Comparison of ENCODE assay signal across 11 cellular contexts in genomic region chr10:11898372-11899066, GRCh38.
DNase-seq lines count a peak whose midpoint lies in the region; ATAC-seq and TF ChIP-seq lines count a peak whose summit lies in the region.
"Had no signal": no experiment of that assay in that cellular context is flagged by ENCODE, and none has a peak within 500 bp of the region (broad histone marks: within the 10 kb centered on the region; RNA-seq: fewer than 3 reads in every experiment).

No MANE protein-coding gene starts in this region.

- no peak overlapping the region for H3K4me2 ChIP-seq in SK-N-SH

- H3K9me3 Mint-ChIP-seq in progenitor cell of endocrine pancreas (ENCODE audit: low read depth), result no peaks in the 10 kb centered on the region
- H3K9me3 Mint-ChIP-seq: natural killer cell treated with Interleukin-12 subunit alpha and Interleukin-12 subunit beta and Interleukin-15 and Interleukin-18, amount 100 ng/mL, for 72 hours had no signal

- no peak overlapping the region for H3K4me3 Mint-ChIP-seq in progenitor cell of endocrine pancreas (ENCODE audit: low read depth)
- H3K4me3 Mint-ChIP-seq: brain; natural killer cell treated with Interleukin-12 subunit alpha and Interleukin-12 subunit beta and Interleukin-15 and Interleukin-18, amount 100 ng/mL, for 72 hours had no signal

- H3F3A ChIP-seq in SK-N-SH (replicated peaks; ENCODE audit: insufficient read depth), result no peaks in the 10 kb centered on the region

- H3K27me3 Mint-ChIP-seq in progenitor cell of endocrine pancreas, result no peaks in the 10 kb centered on the region
- H3K27me3 Mint-ChIP-seq: brain had no signal

- TF ChIP-seq EP300 in SK-N-SH (IDR thresholded peaks at IDR 0.05; ENCODE audit: borderline replicate concordance in 1 of 2, low read depth in 1 of 2, low read length in 1 of 2), result no peak

- H3K4me1 ChIP-seq in SK-N-SH (ENCODE audit: control insufficient read depth in 1 of 2, insufficient read depth in 2 of 2, low read depth in 1 of 2, low read length in 1 of 2), result peaks cover 0 to 3% of the 10 kb centered on the region in 2 experiments; a peak in 1 of 4 replicates
- peaks cover 14% of the 10 kb centered on the region for H3K4me1 ChIP-seq in foreskin keratinocyte
- H3K4me1 ChIP-seq: SJSA1 had no signal

- peak; percentile 89 for ATAC-seq in foreskin keratinocyte
- ATAC-seq: natural killer cell treated with Interleukin-12 subunit alpha and Interleukin-12 subunit beta and Interleukin-15 and Interleukin-18, amount 100 ng/mL, for 72 hours had no signal

- no peaks in the 10 kb centered on the region for H3K36me3 Mint-ChIP-seq in progenitor cell of endocrine pancreas (ENCODE audit: insufficient read depth)
- H3K36me3 Mint-ChIP-seq: brain; natural killer cell treated with Interleukin-12 subunit alpha and Interleukin-12 subunit beta and Interleukin-15 and Interleukin-18, amount 100 ng/mL, for 72 hours had no signal

- H3K79me2 ChIP-seq in SK-N-SH (ENCODE audit: insufficient read depth), result no peaks in the 10 kb centered on the region

- H3K9ac ChIP-seq in SK-N-SH, result no peak overlapping the region

- H3K36me3 ChIP-seq in SK-N-SH (replicated peaks in 1 of 2; ENCODE audit: control insufficient read depth in 1 of 2, insufficient read depth in 2 of 2, low read length in 1 of 2), result no peaks in the 10 kb centered on the region
- H3K36me3 ChIP-seq: SJSA1 had no signal

- TF ChIP-seq CTCF in SK-N-SH (IDR thresholded peaks at IDR 0.05) (no peak), foreskin keratinocyte (conservative IDR thresholded peaks at IDR 0.05) (no peak), progenitor cell of endocrine pancreas (IDR thresholded peaks at IDR 0.05; ENCODE audit: unreplicated experiment) (no peak)

- peaks cover 6% of the 10 kb centered on the region for H3K4me1 Mint-ChIP-seq in progenitor cell of endocrine pancreas (ENCODE audit: low read depth)

- TF ChIP-seq RAD21 in SK-N-SH (IDR thresholded peaks at IDR 0.05; ENCODE audit: low read length), result no peak

- H3K4me3 ChIP-seq in SK-N-SH (ENCODE audit: low read depth in 2 of 2, low read length in 1 of 2), result no peak overlapping the region
- H3K4me3 ChIP-seq: SJSA1 had no signal

- no peak overlapping the region for H3K27ac ChIP-seq in SK-N-SH (ENCODE audit: low read depth in 2 of 2, low read length in 1 of 2)
- no peak overlapping the region for H3K27ac ChIP-seq in foreskin keratinocyte
- H3K27ac ChIP-seq: SJSA1 had no signal

- H4K20me1 ChIP-seq in SK-N-SH (ENCODE audit: insufficient read depth), result no peaks in the 10 kb centered on the region

- H3K27me3 ChIP-seq in SK-N-SH (ENCODE audit: insufficient read depth) (no peaks in the 10 kb centered on the region), foreskin keratinocyte (no peaks in the 10 kb centered on the region)
- H3K27me3 ChIP-seq: SJSA1 had no signal

- CTCF ChIA-PET in SK-N-SH (lab: Yijun Ruan, JAX), result no interaction called here

- no peak overlapping the region for H2AFZ ChIP-seq in SK-N-SH (ENCODE audit: low read depth)

- H3K9me2 ChIP-seq in SK-N-SH, result no peaks in the 10 kb centered on the region

- peak overlapping the region; percentile 43 for H3K27ac Mint-ChIP-seq in progenitor cell of endocrine pancreas
- H3K27ac Mint-ChIP-seq: brain; natural killer cell treated with Interleukin-12 subunit alpha and Interleukin-12 subunit beta and Interleukin-15 and Interleukin-18, amount 100 ng/mL, for 72 hours had no signal

- peak; percentile 41 for DNase-seq in HPDE6-E6E7 (ENCODE audit: extremely low spot score)
- peak; percentile 63 for DNase-seq in SK-N-SH
- DNase-seq in foreskin keratinocyte, result peak; percentile 77 to 89
- no peak for DNase-seq in progenitor cell of endocrine pancreas (ENCODE audit: low spot score, unreplicated experiment)
- DNase-seq in nucleus accumbens (lab: John Stamatoyannopoulos, UW), result no peak
- no peak for DNase-seq in SW 1271 (lab: John Stamatoyannopoulos, UW)
- DNase-seq in retina, result no peak
- no peak for DNase-seq in activated T-cell treated with anti-CD3 and anti-CD28 coated beads for 4 hours

- POLR2A ChIA-PET in SK-N-SH (lab: Yijun Ruan, JAX), result no interaction called here

- no peaks in the 10 kb centered on the region for H3K9me3 ChIP-seq in SK-N-SH
- H3K9me3 ChIP-seq: SJSA1 had no signal

- 80% methylated on average over 19 of the region's 20 CpGs for WGBS in SK-N-SH (ENCODE audit: low lambda C conversion rate)

TF ChIP-seq in SK-N-SH, 30 proteins besides CTCF, POLR2A, EP300 and RAD21:
- TF ChIP-seq FOSL2 (IDR thresholded peaks at IDR 0.05; ENCODE audit: borderline replicate concordance, low read depth) (no peak), USF2 (IDR thresholded peaks at IDR 0.05; ENCODE audit: borderline replicate concordance, low read depth, low read length) (no peak), JUND (IDR thresholded peaks at IDR 0.05) (no peak), MAX (IDR thresholded peaks at IDR 0.05; ENCODE audit: low read depth) (no peak), CHD2 (IDR thresholded peaks at IDR 0.05; ENCODE audit: low read length, partially characterized antibody) (no peak), REST (IDR thresholded peaks at IDR 0.05; ENCODE audit: low read depth, low read length) (no peak), GATA2 (CRISPR knock-in tag; IDR thresholded peaks at IDR 0.05) (no peak), TEAD4 (IDR thresholded peaks at IDR 0.05; ENCODE audit: borderline replicate concordance, insufficient read depth) (no peak), MXI1 (IDR thresholded peaks at IDR 0.05; ENCODE audit: low read depth, low read length) (no peak), FOXJ3 (CRISPR knock-in tag; IDR thresholded peaks at IDR 0.05) (no peak)
TF ChIP-seq in SK-N-SH: peak in this region for 0.

Comparison
In these comparisons a context has a peak if more than half of its experiments do, and no peak if none do; other contexts are left out.
1. DNase-seq: peak in HPDE6-E6E7 (single experiment), SK-N-SH (single experiment) and foreskin keratinocyte (2 of 2); none in progenitor cell of endocrine pancreas (single experiment), nucleus accumbens (0 of 56), SW 1271 (0 of 2), retina (single experiment) and activated T-cell treated with anti-CD3 and anti-CD28 coated beads for 4 hours (single experiment).